In genomic region chr1:211036701-211037494, GRCh38 we compare ENCODE assay signal across 11 cellular contexts.
DNase-seq lines count a peak whose midpoint lies in the region; ATAC-seq, FAIRE-seq and TF ChIP-seq lines count a peak whose summit lies in the region.
"Had no signal": no experiment of that assay in that cellular context is flagged by ENCODE, and none has a peak within 500 bp of the region (broad histone marks: within the 10 kb centered on the region; RNA-seq: fewer than 3 reads in every experiment).

No MANE protein-coding gene starts in this region.

- peak; percentile 75 to 85 for DNase-seq in A549 (ENCODE audit: low read depth in 1 of 2, low spot score in 1 of 2)
- peak; percentile 11 for DNase-seq in ELF-1 (ENCODE audit: low read depth, low spot score)
- DNase-seq in RWPE1 (ENCODE audit: low spot score) = peak; percentile 42
- DNase-seq in fibroblast of pulmonary artery (ENCODE audit: low read depth) = peak; percentile 14
- DNase-seq in effector CD8-positive, alpha-beta T cell (lab: John Stamatoyannopoulos, UW) = no peak
- DNase-seq in NK-92 treated with Interleukin-12 subunit alpha and Interleukin-12 subunit beta, amount 100 ng/mL, for 24 hours (lab: John Stamatoyannopoulos, UW) = no peak
- DNase-seq in GM19238 (ENCODE audit: insufficient read length, low spot score) = no peak
- no peak for DNase-seq in NCI-H1694 (lab: John Stamatoyannopoulos, UW)
- DNase-seq: NCI-H2107 had no signal

- H3K27ac ChIP-seq in A549 = peak overlapping the region; percentile 71 to 86
- no peak overlapping the region for H3K27ac ChIP-seq in RWPE1
- H3K27ac ChIP-seq: parathyroid adenoma, VCaP had no signal

- peaks cover 17% of the 10 kb centered on the region for H3K4me1 ChIP-seq in A549
- H3K4me1 ChIP-seq: parathyroid adenoma had no signal

- no peaks in the 10 kb centered on the region for H3K9me3 ChIP-seq in A549

- POLR2A ChIA-PET in A549 (lab: Yijun Ruan, JAX) (interaction anchor here (0.7 to 0.8 kb wide), 3 partner anchors 23 to 351 kb away, joined by 5 to 8 read pairs (median 6); no protein-coding TSS in a partner anchor), RWPE1 (lab: Yijun Ruan, JAX; ENCODE audit: low non-redundant PET) (no interaction called here)

- 0 out of 5 replicates have a peak, but pooled peaks of 1 of the 2 experiments have one; percentile 1 for TF ChIP-seq RAD21 in A549 (conservative IDR thresholded peaks at IDR 0.05 in 1 of 2, IDR thresholded peaks at IDR 0.05 in 1 of 2)

- TF ChIP-seq CTCF in A549 (IDR thresholded peaks at IDR 0.05) = no peak
- TF ChIP-seq CTCF in RWPE1 (conservative IDR thresholded peaks at IDR 0.05; ENCODE audit: low read depth) = no peak
- TF ChIP-seq CTCF in fibroblast of pulmonary artery (IDR thresholded peaks at IDR 0.05; ENCODE audit: low read length, missing control alignments) = no peak

- peak; percentile 39 for FAIRE-seq in A549 (lab: Jason Lieb, UNC)

- peak overlapping the region; percentile 64 for H3K4me2 ChIP-seq in A549

- CTCF ChIA-PET in A549 (lab: Yijun Ruan, JAX) (interaction anchor here (1.5 kb wide), 1 partner anchor 98 kb away, joined by 10 read pairs; the partner anchor contains the start of gene KCNH1), RWPE1 (lab: Yijun Ruan, JAX) (no interaction called here)

- peak; percentile 99 to 100 for ATAC-seq in A549

- WGBS in A549 (ENCODE audit: missing lambda C conversion rate) = 1% methylated on average over 2 of the region's 2 CpGs

- TF ChIP-seq POLR2A in A549 (IDR thresholded peaks at IDR 0.05; ENCODE audit: low read length) = no peak

- H3K4me3 ChIP-seq in A549 (no peak overlapping the region), fibroblast of pulmonary artery (replicated peaks; ENCODE audit: low read depth, low read length) (no peak overlapping the region)

- TF ChIP-seq EP300 in A549 (IDR thresholded peaks at IDR 0.05) = peak in 1 of 2 experiments; percentile 27; a peak in 1 of 5 replicates

TF ChIP-seq in A549, 52 proteins besides CTCF, POLR2A, EP300 and RAD21:
- TF ChIP-seq FOSB (CRISPR knock-in tag; IDR thresholded peaks at IDR 0.05) (no peak), NR3C1 (IDR thresholded peaks at IDR 0.05) (no peak), CBX8 (IDR thresholded peaks at IDR 0.05) (no peak), ATOH8 (CRISPR knock-in tag; IDR thresholded peaks at IDR 0.05; ENCODE audit: low read depth) (no peak), JUNB (IDR thresholded peaks at IDR 0.05) (peak; percentile 98), HEYL (CRISPR knock-in tag; IDR thresholded peaks at IDR 0.05) (no peak), FOSL2 (IDR thresholded peaks at IDR 0.05) (peak; percentile 100), FOSL2 (CRISPR knock-in tag; IDR thresholded peaks at IDR 0.05) (peak; percentile 98), HOXA7 (CRISPR knock-in tag; IDR thresholded peaks at IDR 0.05) (no peak), ELK1 (IDR thresholded peaks at IDR 0.05; ENCODE audit: low read depth, low read length) (no peak), MAFK (IDR thresholded peaks at IDR 0.05; ENCODE audit: partially characterized antibody) (peak; percentile 70), ESRRA (IDR thresholded peaks at IDR 0.05; ENCODE audit: borderline replicate concordance, low read length) (no peak), HOXB5 (CRISPR knock-in tag; IDR thresholded peaks at IDR 0.05) (no peak), GATA3 (IDR thresholded peaks at IDR 0.05; ENCODE audit: borderline replicate concordance) (peak; percentile 70; the same call in 1 of the 2 replicates), CEBPB (IDR thresholded peaks at IDR 0.05) (peak in 1 of 2 experiments; percentile 66; a peak in 1 of 4 replicates), BHLHE40 (IDR thresholded peaks at IDR 0.05; ENCODE audit: low read depth, low read length) (no peak), TP53 (CRISPR knock-in tag; IDR thresholded peaks at IDR 0.05) (no peak), JUN (IDR thresholded peaks at IDR 0.05) (peak; percentile 29 to 62; a peak in 2 of 5 replicates), MAX (IDR thresholded peaks at IDR 0.05) (peak; percentile 65), HOXB13 (CRISPR knock-in tag; IDR thresholded peaks at IDR 0.05; ENCODE audit: low read depth) (peak; percentile 12; the same call in 1 of the 2 replicates), HES2 (IDR thresholded peaks at IDR 0.05) (no peak), RARB (CRISPR knock-in tag; IDR thresholded peaks at IDR 0.05) (no peak), SMC3 (IDR thresholded peaks at IDR 0.05) (no peak; the same call in 2 of the 3 replicates), FOXS1 (CRISPR knock-in tag; IDR thresholded peaks at IDR 0.05) (no peak)
TF ChIP-seq in A549: peak in this region for 8.

Comparison
In these comparisons a context has a peak if more than half of its experiments do, and no peak if none do; other contexts are left out.
1. DNase-seq: peak in A549 (2 of 2), ELF-1 (single experiment), RWPE1 (single experiment) and fibroblast of pulmonary artery (single experiment); none in effector CD8-positive, alpha-beta T cell (single experiment), NK-92 treated with Interleukin-12 subunit alpha and Interleukin-12 subunit beta, amount 100 ng/mL, for 24 hours (single experiment), GM19238 (single experiment) and NCI-H1694 (single experiment).